In the genomic region with DNA sequence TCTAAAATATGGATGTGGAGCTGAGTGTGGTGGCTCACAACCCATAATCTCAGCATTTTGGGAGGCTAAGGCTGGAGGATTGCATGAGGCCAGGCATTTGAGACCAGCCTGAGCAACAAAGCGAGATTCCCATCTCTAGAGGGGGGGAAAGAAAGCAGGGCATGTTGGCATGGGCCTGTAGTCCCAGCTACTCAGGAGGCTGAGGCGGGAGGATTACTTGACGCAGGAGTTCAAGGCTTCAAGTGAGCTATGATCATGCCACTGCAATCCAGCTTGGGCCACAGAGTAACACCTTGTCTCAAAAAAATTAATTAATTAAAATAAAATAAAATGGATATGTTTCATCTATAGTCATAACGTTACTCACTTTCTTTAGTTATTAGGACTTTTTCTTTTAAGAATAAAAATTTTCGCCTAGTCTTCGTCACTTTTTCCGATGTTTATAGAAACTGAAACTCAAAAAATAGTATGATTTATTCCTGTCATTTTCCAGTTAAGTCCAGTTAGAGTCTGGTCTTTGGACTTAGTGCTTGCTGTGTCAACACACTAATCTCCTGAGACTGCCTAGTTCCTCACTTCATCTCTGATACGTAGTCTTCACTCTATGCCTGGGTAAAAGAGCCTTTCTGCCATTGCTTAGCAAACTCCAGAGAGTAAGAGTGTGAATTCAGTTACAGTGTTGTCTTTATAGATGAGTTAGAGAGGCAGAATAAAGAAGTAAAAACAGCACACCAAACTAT, we compare ENCODE assay signal across 15 cellular contexts. TPM values are rescaled to one million over a fixed set of nuclear protein-coding genes. Genes with fewer than 3 reads are reported as not detected.
A peak's percentile ranks its signal among the peaks of the same experiment; 100 is the strongest.
DNase-seq lines count a peak whose midpoint lies in the region; ATAC-seq lines count a peak whose summit lies in the region.
"Had no signal": no experiment of that assay in that cellular context is flagged by ENCODE, and none has a peak within 500 bp of the region (broad histone marks: within the 10 kb centered on the region; RNA-seq: fewer than 3 reads in every experiment).

No MANE protein-coding gene starts in this region.

- H3K9me3 ChIP-seq in right cardiac atrium (ENCODE audit: control insufficient read depth, low read length) (no peaks in the 10 kb centered on the region), mesenchymal stem cell (ENCODE audit: control insufficient read depth, low read length) (no peaks in the 10 kb centered on the region), MG63 (no peaks in the 10 kb centered on the region)
- H3K9me3 ChIP-seq: tibial nerve had no signal

- H3K18ac ChIP-seq in mesenchymal stem cell (ENCODE audit: low read depth in 1 of 2, low read length in 2 of 2): no peak overlapping the region

- no peak overlapping the region for H2BK5ac ChIP-seq in mesenchymal stem cell (ENCODE audit: low read depth, low read length, poor library complexity, severe bottlenecking)

- H2BK120ac ChIP-seq in mesenchymal stem cell (ENCODE audit: low read depth, low read length): no peak overlapping the region

- no peak overlapping the region for H4K91ac ChIP-seq in mesenchymal stem cell (ENCODE audit: low read length)

- peaks cover 10% of the 10 kb centered on the region for H3K79me1 ChIP-seq in mesenchymal stem cell (replicated peaks; ENCODE audit: low read length, poor library complexity, severe bottlenecking)

- H3K4me1 ChIP-seq in right cardiac atrium (ENCODE audit: control insufficient read depth, insufficient read depth, low read length) (peaks cover 2% of the 10 kb centered on the region), mesenchymal stem cell (ENCODE audit: control insufficient read depth, insufficient read depth, low read depth, low read length) (no peaks in the 10 kb centered on the region)
- H3K4me1 ChIP-seq: parathyroid adenoma had no signal

- H3K27me3 ChIP-seq in right cardiac atrium (ENCODE audit: control insufficient read depth, insufficient read depth) (no peaks in the 10 kb centered on the region), mesenchymal stem cell (ENCODE audit: control insufficient read depth in 1 of 2, insufficient read depth in 1 of 2, low read length in 2 of 2) (no peaks in the 10 kb centered on the region), MG63 (no peaks in the 10 kb centered on the region)
- H3K27me3 ChIP-seq: tibial nerve had no signal

- peak overlapping the region; percentile 35 for H3K9ac ChIP-seq in mesenchymal stem cell (ENCODE audit: low read length)
- H3K9ac ChIP-seq: parathyroid adenoma had no signal

- no peak overlapping the region for H2AK5ac ChIP-seq in mesenchymal stem cell (ENCODE audit: low read length, severe bottlenecking)

- no peak for DNase-seq in right cardiac atrium
- DNase-seq in cardiac septum (ENCODE audit: low spot score): no peak
- DNase-seq in activated naive CD8-positive, alpha-beta T cell treated with anti-CD3 and anti-CD28 coated beads for 36 hours: no peak
- no peak for DNase-seq in mesenchymal stem cell
- no peak for DNase-seq in MG63
- no peak for DNase-seq in NCI-H146 (lab: John Stamatoyannopoulos, UW)
- DNase-seq: anterior cingulate cortex, DMS79 treated with DMSO at 0.1 percent for 48 hours, NCI-H1092, NCI-H345, PC-3 had no signal

- no peak overlapping the region for H2BK12ac ChIP-seq in mesenchymal stem cell (ENCODE audit: low read length in 2 of 2)

- intact Hi-C loops in right cardiac atrium (cut with DNase I): no loop called here
- intact Hi-C loops in cardiac septum (cut with DNase I): no loop called here

- peaks cover 3 to 41% of the 10 kb centered on the region in 2 experiments for H3K36me3 ChIP-seq in mesenchymal stem cell (ENCODE audit: control insufficient read depth in 1 of 2, insufficient read depth in 2 of 2, low read depth in 1 of 2, low read length in 2 of 2)
- peaks cover 18% of the 10 kb centered on the region for H3K36me3 ChIP-seq in MG63

- 87% methylated on average over 8 of the region's 8 CpGs for WGBS in right cardiac atrium
- 87% methylated on average over 3 of the region's 8 CpGs for WGBS in mesenchymal stem cell

- no peak overlapping the region for H2BK15ac ChIP-seq in mesenchymal stem cell (ENCODE audit: low read depth, poor library complexity, severe bottlenecking)

- H3K36me3 Mint-ChIP-seq in activated naive CD8-positive, alpha-beta T cell treated with anti-CD3 and anti-CD28 coated beads for 36 hours: peaks cover 6% of the 10 kb centered on the region

- H3K14ac ChIP-seq in mesenchymal stem cell (ENCODE audit: low read length in 2 of 2): no peak overlapping the region

- H4K8ac ChIP-seq in mesenchymal stem cell (ENCODE audit: low read length): no peak overlapping the region

- no peaks in the 10 kb centered on the region for H3K27me3 Mint-ChIP-seq in activated naive CD8-positive, alpha-beta T cell treated with anti-CD3 and anti-CD28 coated beads for 36 hours

- no peaks in the 10 kb centered on the region for H3K9me3 Mint-ChIP-seq in activated naive CD8-positive, alpha-beta T cell treated with anti-CD3 and anti-CD28 coated beads for 36 hours

- H3K4me3 Mint-ChIP-seq in activated naive CD8-positive, alpha-beta T cell treated with anti-CD3 and anti-CD28 coated beads for 36 hours: no peak overlapping the region

- peak overlapping the region; percentile 45 for H3K27ac ChIP-seq in right cardiac atrium (ENCODE audit: low read length)
- H3K27ac ChIP-seq in mesenchymal stem cell (ENCODE audit: low read length, poor library complexity, severe bottlenecking): no peak overlapping the region
- H3K27ac ChIP-seq: parathyroid adenoma had no signal

- peak overlapping the region; percentile 7 for H3K27ac Mint-ChIP-seq in activated naive CD8-positive, alpha-beta T cell treated with anti-CD3 and anti-CD28 coated beads for 36 hours

- peak overlapping the region in 1 of 2 experiments; percentile 72 for H3K23ac ChIP-seq in mesenchymal stem cell (ENCODE audit: low read length in 2 of 2)

- no peak overlapping the region for H3K4ac ChIP-seq in mesenchymal stem cell (ENCODE audit: low read depth in 1 of 2, low read length in 2 of 2)

- no peak overlapping the region for H2AFZ ChIP-seq in mesenchymal stem cell (ENCODE audit: low read depth, low read length)
- H2AFZ ChIP-seq: parathyroid adenoma had no signal

- no peak overlapping the region for H3K4me3 ChIP-seq in right cardiac atrium (ENCODE audit: low read length)
- H3K4me3 ChIP-seq in mesenchymal stem cell (ENCODE audit: insufficient read depth in 1 of 2, low read depth in 1 of 2, low read length in 2 of 2): no peak overlapping the region
- H3K4me3 ChIP-seq in MG63: no peak overlapping the region
- H3K4me3 ChIP-seq: tibial nerve had no signal

- ATAC-seq in right cardiac atrium: peak in 1 of 2 donors; percentile 77
- ATAC-seq in HG02840 (IDR thresholded peaks at IDR 0.05; ENCODE audit: low FRiP score, unreplicated experiment): no peak
- no peak for ATAC-seq in HG03097 (IDR thresholded peaks at IDR 0.05; ENCODE audit: low FRiP score, unreplicated experiment)
- ATAC-seq: PC-3 had no signal

- no peak overlapping the region for H3K4me2 ChIP-seq in mesenchymal stem cell (ENCODE audit: low read length, poor library complexity, severe bottlenecking)

- H3K4me1 Mint-ChIP-seq in activated naive CD8-positive, alpha-beta T cell treated with anti-CD3 and anti-CD28 coated beads for 36 hours: peaks cover 11% of the 10 kb centered on the region

RNA-seq across cellular contexts. Expression of a gene that starts 28.0 kb away (rescaled TPM):
- total RNA-seq in right cardiac atrium (10 to 100 TPM; 56.1 to 64.5 (median 61.3) TPM), cardiac septum (76.4 TPM)
- polyA plus RNA-seq in right cardiac atrium: 43.3 TPM
- total RNA-seq in activated naive CD8-positive, alpha-beta T cell treated with anti-CD3 and anti-CD28 coated beads for 36 hours: 10 to 100 TPM; 78.5 to 81.4 TPM
- polyA plus RNA-seq in mesenchymal stem cell (2013, experiment 1 of 2): 44.2 TPM
- 45.2 TPM for polyA plus RNA-seq in mesenchymal stem cell (2013, experiment 2 of 2)
- total RNA-seq in MG63 (2014; rRNA removed; shearing (Covaris generic); ENCODE audit: low replicate concordance): 152 and 189 TPM in 2 replicates

RNA-seq across cellular contexts. Expression of a gene that starts 32.4 kb away (rescaled TPM):
- total RNA-seq in right cardiac atrium (10 to 100 TPM; 13.4 to 22.2 (median 17.2) TPM), cardiac septum (16.2 TPM)
- polyA plus RNA-seq in right cardiac atrium: 15.8 TPM
- 10 to 100 TPM; 23.6 to 26.1 TPM for total RNA-seq in activated naive CD8-positive, alpha-beta T cell treated with anti-CD3 and anti-CD28 coated beads for 36 hours
- polyA plus RNA-seq in mesenchymal stem cell (2013, experiment 1 of 2): 16.8 TPM
- polyA plus RNA-seq in mesenchymal stem cell (2013, experiment 2 of 2): 17.3 TPM
- 24.3 and 42.0 TPM in 2 replicates for total RNA-seq in MG63 (2014; rRNA removed; shearing (Covaris generic); ENCODE audit: low replicate concordance)
